ENCODE assay signal across 32 cellular contexts in the genomic region with DNA sequence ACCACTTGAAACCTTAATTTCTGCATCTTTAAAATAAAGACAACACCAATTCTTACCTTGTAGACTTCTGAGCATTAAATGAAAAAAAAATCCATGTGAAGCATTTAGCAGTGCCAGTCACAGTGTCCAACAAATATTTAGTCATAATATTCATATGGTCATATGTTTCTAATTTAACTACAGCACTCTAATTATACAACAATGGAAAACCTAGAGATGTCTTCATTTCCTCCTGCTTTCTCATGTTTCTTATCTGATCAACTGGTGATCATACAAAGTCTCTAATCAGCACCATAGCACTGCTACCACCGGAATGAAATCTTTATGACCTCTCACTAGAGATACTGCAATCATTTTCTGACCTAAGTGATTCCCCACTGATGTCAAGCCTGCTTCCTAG. TPM values are rescaled to one million over a fixed set of nuclear protein-coding genes. Genes with fewer than 3 reads are reported as not detected.
"Had no signal": no experiment of that assay in that cellular context is flagged by ENCODE, and none has a peak within 500 bp of the region (broad histone marks: within the 10 kb centered on the region; RNA-seq: fewer than 3 reads in every experiment).

No MANE protein-coding gene starts in this region.

- H3K4me1 ChIP-seq: SJSA1 had no signal

- FAIRE-seq: colon, K562 had no signal

- ATAC-seq: K562, Panc1 had no signal

- H3K27me3 ChIP-seq: brain microvascular endothelial cell, SJSA1 had no signal

- H3K9me3 ChIP-seq: SJSA1 had no signal

- DNase-seq: activated B cell treated with CpG ODN at 0.5 μM for 24 hours; activated CD4-positive, alpha-beta memory T cell treated with anti-CD3 and anti-CD28 coated beads for 36 hours; activated CD4-positive, alpha-beta T cell treated with anti-CD3 and anti-CD28 coated beads for 4 hours; activated CD4-positive, alpha-beta T cell treated with anti-CD3 and anti-CD28 coated beads, Interleukin-2, amount 50 U/mL, for 1 hour; activated CD4-positive, CD25-positive, alpha-beta regulatory T cell treated with anti-CD3 and anti-CD28 coated beads, Interleukin-2, amount 50 U/mL, for 72 hours; activated CD8-positive, alpha-beta memory T cell treated with anti-CD3 and anti-CD28 coated beads, Interleukin-2, amount 50 U/mL, for 4 hours; activated effector memory CD4-positive, alpha-beta T cell treated with Interleukin-2 at 50 U/mL for 16 hours; activated naive CD4-positive, alpha-beta T cell treated with anti-CD3 and anti-CD28 coated beads, Interleukin-2, amount 50 U/mL, for 16 hours; activated naive CD8-positive, alpha-beta T cell treated with anti-CD3 and anti-CD28 coated beads for 36 hours; activated T-cell treated with anti-CD3 and anti-CD28 coated beads for 4 hours; activated T-cell treated with anti-CD3 and anti-CD28 coated beads, Interleukin-2, amount 50 U/mL, for 48 hours; amniotic stem cell; aorta; brain microvascular endothelial cell; central memory CD4-positive, alpha-beta T cell; NCI-H1092 treated with DMSO at 0.1 percent for 48 hours; NCI-H1436; NCI-H187; NCI-H2029 treated with DMSO at 0.1 percent for 48 hours; NCI-H345; NCI-H524 treated with DMSO at 0.1 percent for 48 hours; NCI-H774; SHP77 treated with DMSO at 0.1 percent for 48 hours; SW 1271; T-helper 1 cell; T-helper 2 cell; T-helper 9 cell had no signal

- H3K27ac ChIP-seq: brain microvascular endothelial cell, SJSA1, VCaP had no signal

- H3K36me3 ChIP-seq: brain microvascular endothelial cell, SJSA1 had no signal

- H3K4me3 ChIP-seq: K562, SJSA1 had no signal

RNA-seq across cellular contexts. Expression of a gene that starts 10.2 kb away (rescaled TPM):
- polyA plus RNA-seq: K562 had no signal
